Comparison of ENCODE assay signal across 16 cellular contexts in the genomic region with DNA sequence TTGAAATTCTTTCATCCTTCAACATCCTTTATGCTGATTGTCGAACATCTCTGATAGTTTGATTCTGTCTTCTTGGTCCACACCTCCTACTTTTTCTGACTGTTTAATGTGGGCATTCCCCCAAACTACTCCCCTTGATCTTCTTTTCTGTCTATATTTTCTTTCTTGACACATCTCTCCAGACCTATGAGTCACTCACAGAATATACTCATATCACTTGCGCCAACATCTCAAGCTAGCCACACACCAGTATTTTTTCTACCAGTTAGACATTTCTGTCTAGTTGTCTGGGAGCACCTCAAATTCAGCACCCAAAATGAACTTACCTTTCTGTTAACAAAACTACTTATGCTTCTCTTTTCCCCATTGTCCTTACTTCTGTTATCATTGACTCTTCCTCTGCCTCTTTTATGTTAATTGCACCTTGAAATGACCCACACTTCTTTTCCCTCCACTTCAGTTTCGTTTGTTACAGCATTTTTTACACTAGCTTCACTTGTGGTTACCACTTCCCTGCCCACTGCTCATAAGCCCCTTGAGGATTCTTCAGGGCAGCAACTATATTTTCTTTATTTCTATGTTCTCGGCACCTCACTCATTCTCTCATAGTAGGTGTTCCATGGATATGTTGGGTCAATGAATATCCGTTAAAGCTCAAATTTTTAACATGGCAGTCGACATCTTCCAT. TPM values are rescaled to one million over a fixed set of nuclear protein-coding genes. Genes with fewer than 3 reads are reported as not detected.
DNase-seq lines count a peak whose midpoint lies in the region; ATAC-seq, FAIRE-seq and TF ChIP-seq lines count a peak whose summit lies in the region.
"Had no signal": no experiment of that assay in that cellular context is flagged by ENCODE, and none has a peak within 500 bp of the region (broad histone marks: within the 10 kb centered on the region; RNA-seq: fewer than 3 reads in every experiment).

No MANE protein-coding gene starts in this region.

- H3K27ac ChIP-seq in brain microvascular endothelial cell (no peak overlapping the region), ascending aorta (no peak overlapping the region)

- in situ Hi-C loops in brain microvascular endothelial cell (cut with HindIII; ENCODE audit: low pct_ligation_motif_present, low sequenced_read_pairs): no loop called here

- no peaks in the 10 kb centered on the region for H3K9me3 Mint-ChIP-seq in Calu3 (ENCODE audit: low read depth, unreplicated experiment)
- H3K9me3 Mint-ChIP-seq: CD4-positive, alpha-beta memory T cell; WTC11 had no signal

- H3K27ac Mint-ChIP-seq in Calu3 (ENCODE audit: unreplicated experiment): no peak overlapping the region
- H3K27ac Mint-ChIP-seq: activated naive CD8-positive, alpha-beta T cell; CD4-positive, alpha-beta memory T cell; WTC11 had no signal

- no peaks in the 10 kb centered on the region for H3K36me3 Mint-ChIP-seq in Calu3 (ENCODE audit: insufficient read depth, unreplicated experiment)
- H3K36me3 Mint-ChIP-seq: activated naive CD8-positive, alpha-beta T cell; CD4-positive, alpha-beta memory T cell; WTC11 had no signal

- CTCF ChIA-PET in Calu3 (lab: Charles Lee): interaction anchor here (0.8 kb wide), 1 partner anchor 181 kb away, joined by 3 read pairs; no protein-coding TSS in a partner anchor

- H3K4me3 Mint-ChIP-seq in Calu3 (ENCODE audit: low read depth, unreplicated experiment): no peak overlapping the region
- H3K4me3 Mint-ChIP-seq: activated naive CD8-positive, alpha-beta T cell; CD4-positive, alpha-beta memory T cell; WTC11 had no signal

- no TSS peak for BruUV-seq in Calu3 (replicated peaks; lab: Mats Ljungman, UMichigan)

- no peaks in the 10 kb centered on the region for H3K27me3 ChIP-seq in brain microvascular endothelial cell (replicated peaks)
- H3K27me3 ChIP-seq in ascending aorta: no peaks in the 10 kb centered on the region

- DNase-seq in GM18507 (ENCODE audit: extremely low spot score, insufficient read length, low read depth): no peak
- peak; percentile 10 for DNase-seq in brain microvascular endothelial cell
- DNase-seq in Calu3: no peak
- DNase-seq in germinal center (ENCODE audit: low spot score): no peak
- no peak for DNase-seq in ascending aorta (ENCODE audit: low spot score in 2 of 2)
- DNase-seq: CD4-positive, alpha-beta memory T cell; NCI-H1417 had no signal

- no peaks in the 10 kb centered on the region for H3K36me3 ChIP-seq in brain microvascular endothelial cell (replicated peaks)
- H3K36me3 ChIP-seq in ascending aorta: no peaks in the 10 kb centered on the region

- H3K27me3 Mint-ChIP-seq in Calu3 (ENCODE audit: unreplicated experiment): peaks cover 7% of the 10 kb centered on the region

- intact Hi-C loops in Calu3 (cut with micrococcal nuclease; ENCODE audit: unreplicated experiment) (loop anchor here (10.0 kb wide), 1 partner anchor 774 kb away; the partner anchor contains the start of gene DIO2), ascending aorta (cut with DNase I) (no loop called here)

- no peaks in the 10 kb centered on the region for H3K9me3 ChIP-seq in ascending aorta

- no peak overlapping the region for H3K4me3 ChIP-seq in brain microvascular endothelial cell (ENCODE audit: low read depth, low read length)
- H3K4me3 ChIP-seq in ascending aorta: no peak overlapping the region

- TF ChIP-seq CTCF in brain microvascular endothelial cell (IDR thresholded peaks at IDR 0.05; ENCODE audit: low read depth, low read length, missing control alignments) (no peak), Calu3 (IDR thresholded peaks at IDR 0.05; ENCODE audit: unreplicated experiment) (no peak), ascending aorta (IDR thresholded peaks at IDR 0.05) (no peak)

- H3K4me1 ChIP-seq in ascending aorta: no peaks in the 10 kb centered on the region

- no peaks in the 10 kb centered on the region for H3K4me1 Mint-ChIP-seq in Calu3 (ENCODE audit: low read depth, unreplicated experiment)
- H3K4me1 Mint-ChIP-seq: CD4-positive, alpha-beta memory T cell; WTC11 had no signal

- ATAC-seq in GM21423 (IDR thresholded peaks at IDR 0.05; ENCODE audit: unreplicated experiment) (peak; percentile 57), HG03457 (IDR thresholded peaks at IDR 0.05; ENCODE audit: unreplicated experiment) (peak; percentile 49), GM21515 (IDR thresholded peaks at IDR 0.05; ENCODE audit: unreplicated experiment) (no peak)
- ATAC-seq: WTC11 had no signal

- peak; percentile 55 for FAIRE-seq in GM18507 (lab: Jason Lieb, UNC)
- FAIRE-seq: endometrium, islet of Langerhans had no signal

RNA-seq across cellular contexts. Expression of gene TSHR, which starts 33.5 kb away (rescaled TPM):
- total RNA-seq in Calu3 (2022) (not detected in 2 replicates), ascending aorta (not detected)
- total RNA-seq: osteocyte, ureter, WTC11 had no signal

RNA-seq across cellular contexts. Expression of gene CEP128, which starts 47.3 kb away (rescaled TPM):
- 22.9 and 26.3 TPM in 2 replicates for total RNA-seq in Calu3 (2022)
- total RNA-seq in ascending aorta: 3.3 TPM
